ENCODE assay signal across 1 cellular context in the genomic region with DNA sequence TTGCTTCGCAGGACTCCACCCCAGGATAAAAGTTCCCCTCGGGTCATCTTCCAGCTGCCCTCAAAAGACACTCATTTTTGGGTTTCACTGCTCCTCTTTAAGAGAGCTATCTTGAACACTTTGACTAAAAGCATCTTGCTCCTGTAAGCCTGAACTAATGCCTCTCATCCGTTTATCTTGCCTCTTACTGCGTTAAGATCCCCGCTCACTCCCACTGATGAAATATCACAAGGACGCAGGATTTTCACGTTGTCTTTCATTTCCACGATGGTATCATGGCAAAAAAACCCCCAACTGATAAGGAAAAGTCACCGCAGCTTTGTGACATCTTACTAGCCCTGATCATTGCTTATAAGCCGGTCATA.
TF ChIP-seq lines count a peak whose summit lies in the region.

No MANE protein-coding gene starts in this region.

TF ChIP-seq in HepG2, 621 proteins besides CTCF, POLR2A, EP300 and RAD21 (continued from another document):
- TF ChIP-seq, protein P1, sequence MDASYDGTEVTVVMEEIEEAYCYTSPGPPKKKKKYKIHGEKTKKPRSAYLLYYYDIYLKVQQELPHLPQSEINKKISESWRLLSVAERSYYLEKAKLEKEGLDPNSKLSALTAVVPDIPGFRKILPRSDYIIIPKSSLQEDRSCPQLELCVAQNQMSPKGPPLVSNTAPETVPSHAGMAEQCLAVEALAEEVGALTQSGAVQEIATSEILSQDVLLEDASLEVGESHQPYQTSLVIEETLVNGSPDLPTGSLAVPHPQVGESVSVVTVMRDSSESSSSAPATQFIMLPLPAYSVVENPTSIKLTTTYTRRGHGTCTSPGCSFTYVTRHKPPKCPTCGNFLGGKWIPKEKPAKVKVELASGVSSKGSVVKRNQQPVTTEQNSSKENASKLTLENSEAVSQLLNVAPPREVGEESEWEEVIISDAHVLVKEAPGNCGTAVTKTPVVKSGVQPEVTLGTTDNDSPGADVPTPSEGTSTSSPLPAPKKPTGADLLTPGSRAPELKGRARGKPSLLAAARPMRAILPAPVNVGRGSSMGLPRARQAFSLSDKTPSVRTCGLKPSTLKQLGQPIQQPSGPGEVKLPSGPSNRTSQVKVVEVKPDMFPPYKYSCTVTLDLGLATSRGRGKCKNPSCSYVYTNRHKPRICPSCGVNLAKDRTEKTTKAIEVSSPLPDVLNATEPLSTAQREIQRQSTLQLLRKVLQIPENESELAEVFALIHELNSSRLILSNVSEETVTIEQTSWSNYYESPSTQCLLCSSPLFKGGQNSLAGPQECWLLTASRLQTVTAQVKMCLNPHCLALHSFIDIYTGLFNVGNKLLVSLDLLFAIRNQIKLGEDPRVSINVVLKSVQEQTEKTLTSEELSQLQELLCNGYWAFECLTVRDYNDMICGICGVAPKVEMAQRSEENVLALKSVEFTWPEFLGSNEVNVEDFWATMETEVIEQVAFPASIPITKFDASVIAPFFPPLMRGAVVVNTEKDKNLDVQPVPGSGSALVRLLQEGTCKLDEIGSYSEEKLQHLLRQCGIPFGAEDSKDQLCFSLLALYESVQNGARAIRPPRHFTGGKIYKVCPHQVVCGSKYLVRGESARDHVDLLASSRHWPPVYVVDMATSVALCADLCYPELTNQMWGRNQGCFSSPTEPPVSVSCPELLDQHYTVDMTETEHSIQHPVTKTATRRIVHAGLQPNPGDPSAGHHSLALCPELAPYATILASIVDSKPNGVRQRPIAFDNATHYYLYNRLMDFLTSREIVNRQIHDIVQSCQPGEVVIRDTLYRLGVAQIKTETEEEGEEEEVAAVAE (CRISPR knock-in tag; IDR thresholded peaks at IDR 0.05; ENCODE audit: borderline replicate concordance) = no peak
- no peak for TF ChIP-seq KDM2A (CRISPR knock-in tag; IDR thresholded peaks at IDR 0.05; ENCODE audit: borderline replicate concordance, low read depth)
- no peak for TF ChIP-seq FOXO4 (CRISPR knock-in tag; conservative IDR thresholded peaks at IDR 0.05)
- no peak for TF ChIP-seq AFF4 (CRISPR knock-in tag; IDR thresholded peaks at IDR 0.05)
- TF ChIP-seq, protein P2, sequence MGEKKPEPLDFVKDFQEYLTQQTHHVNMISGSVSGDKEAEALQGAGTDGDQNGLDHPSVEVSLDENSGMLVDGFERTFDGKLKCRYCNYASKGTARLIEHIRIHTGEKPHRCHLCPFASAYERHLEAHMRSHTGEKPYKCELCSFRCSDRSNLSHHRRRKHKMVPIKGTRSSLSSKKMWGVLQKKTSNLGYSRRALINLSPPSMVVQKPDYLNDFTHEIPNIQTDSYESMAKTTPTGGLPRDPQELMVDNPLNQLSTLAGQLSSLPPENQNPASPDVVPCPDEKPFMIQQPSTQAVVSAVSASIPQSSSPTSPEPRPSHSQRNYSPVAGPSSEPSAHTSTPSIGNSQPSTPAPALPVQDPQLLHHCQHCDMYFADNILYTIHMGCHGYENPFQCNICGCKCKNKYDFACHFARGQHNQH (CRISPR knock-in tag; IDR thresholded peaks at IDR 0.05) = 0 out of 2 replicates have a peak, but pooled peaks have one; percentile 4
- TF ChIP-seq ZEB1 (IDR thresholded peaks at IDR 0.05; ENCODE audit: insufficient replicate concordance, low read depth) = peak; percentile 40
- no peak for TF ChIP-seq ZBTB44 (CRISPR knock-in tag; IDR thresholded peaks at IDR 0.05)
- TF ChIP-seq ZNF496 (CRISPR knock-in tag; IDR thresholded peaks at IDR 0.05; ENCODE audit: insufficient replicate concordance) = no peak
- no peak for TF ChIP-seq NFYC (CRISPR knock-in tag; IDR thresholded peaks at IDR 0.05)
- TF ChIP-seq SP1 (IDR thresholded peaks at IDR 0.05) = no peak
- no peak for TF ChIP-seq SP1 (CRISPR knock-in tag; IDR thresholded peaks at IDR 0.05)
- TF ChIP-seq ZNF547 (CRISPR knock-in tag; IDR thresholded peaks at IDR 0.05) = no peak
- TF ChIP-seq ZNF441 (CRISPR knock-in tag; IDR thresholded peaks at IDR 0.05; ENCODE audit: borderline replicate concordance) = no peak
- no peak for TF ChIP-seq RBM22 (optimal IDR thresholded peaks at IDR 0.05; ENCODE audit: low read length)
- no peak for TF ChIP-seq USF2 (IDR thresholded peaks at IDR 0.05; ENCODE audit: low read depth, low read length)
- TF ChIP-seq USF2 (CRISPR knock-in tag; IDR thresholded peaks at IDR 0.05; ENCODE audit: borderline replicate concordance) = no peak
- 0 out of 2 replicates have a peak, but pooled peaks have one; percentile 46 for TF ChIP-seq PAF1 (CRISPR knock-in tag; IDR thresholded peaks at IDR 0.05)
- TF ChIP-seq, protein P3, sequence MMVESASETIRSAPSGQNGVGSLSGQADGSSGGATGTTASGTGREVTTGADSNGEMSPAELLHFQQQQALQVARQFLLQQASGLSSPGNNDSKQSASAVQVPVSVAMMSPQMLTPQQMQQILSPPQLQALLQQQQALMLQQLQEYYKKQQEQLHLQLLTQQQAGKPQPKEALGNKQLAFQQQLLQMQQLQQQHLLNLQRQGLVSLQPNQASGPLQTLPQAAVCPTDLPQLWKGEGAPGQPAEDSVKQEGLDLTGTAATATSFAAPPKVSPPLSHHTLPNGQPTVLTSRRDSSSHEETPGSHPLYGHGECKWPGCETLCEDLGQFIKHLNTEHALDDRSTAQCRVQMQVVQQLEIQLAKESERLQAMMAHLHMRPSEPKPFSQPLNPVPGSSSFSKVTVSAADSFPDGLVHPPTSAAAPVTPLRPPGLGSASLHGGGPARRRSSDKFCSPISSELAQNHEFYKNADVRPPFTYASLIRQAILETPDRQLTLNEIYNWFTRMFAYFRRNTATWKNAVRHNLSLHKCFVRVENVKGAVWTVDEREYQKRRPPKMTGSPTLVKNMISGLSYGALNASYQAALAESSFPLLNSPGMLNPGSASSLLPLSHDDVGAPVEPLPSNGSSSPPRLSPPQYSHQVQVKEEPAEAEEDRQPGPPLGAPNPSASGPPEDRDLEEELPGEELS (CRISPR knock-in tag; IDR thresholded peaks at IDR 0.05) = 0 out of 2 replicates have a peak, but pooled peaks have one; percentile 1
- TF ChIP-seq SP5 (CRISPR knock-in tag; IDR thresholded peaks at IDR 0.05; ENCODE audit: borderline replicate concordance, low read depth) = no peak
- TF ChIP-seq, protein P4, sequence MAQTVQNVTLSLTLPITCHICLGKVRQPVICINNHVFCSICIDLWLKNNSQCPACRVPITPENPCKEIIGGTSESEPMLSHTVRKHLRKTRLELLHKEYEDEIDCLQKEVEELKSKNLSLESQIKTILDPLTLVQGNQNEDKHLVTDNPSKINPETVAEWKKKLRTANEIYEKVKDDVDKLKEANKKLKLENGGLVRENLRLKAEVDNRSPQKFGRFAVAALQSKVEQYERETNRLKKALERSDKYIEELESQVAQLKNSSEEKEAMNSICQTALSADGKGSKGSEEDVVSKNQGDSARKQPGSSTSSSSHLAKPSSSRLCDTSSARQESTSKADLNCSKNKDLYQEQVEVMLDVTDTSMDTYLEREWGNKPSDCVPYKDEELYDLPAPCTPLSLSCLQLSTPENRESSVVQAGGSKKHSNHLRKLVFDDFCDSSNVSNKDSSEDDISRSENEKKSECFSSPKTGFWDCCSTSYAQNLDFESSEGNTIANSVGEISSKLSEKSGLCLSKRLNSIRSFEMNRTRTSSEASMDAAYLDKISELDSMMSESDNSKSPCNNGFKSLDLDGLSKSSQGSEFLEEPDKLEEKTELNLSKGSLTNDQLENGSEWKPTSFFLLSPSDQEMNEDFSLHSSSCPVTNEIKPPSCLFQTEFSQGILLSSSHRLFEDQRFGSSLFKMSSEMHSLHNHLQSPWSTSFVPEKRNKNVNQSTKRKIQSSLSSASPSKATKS (CRISPR knock-in tag; IDR thresholded peaks at IDR 0.05) = no peak
- no peak for TF ChIP-seq ZNF878 (CRISPR knock-in tag; IDR thresholded peaks at IDR 0.05)
- TF ChIP-seq FOXP1 (IDR thresholded peaks at IDR 0.05) = no peak
- TF ChIP-seq FOXP1 (CRISPR knock-in tag; IDR thresholded peaks at IDR 0.05) = no peak
